ENCODE assay signal across 9 cellular contexts in the genomic region with DNA sequence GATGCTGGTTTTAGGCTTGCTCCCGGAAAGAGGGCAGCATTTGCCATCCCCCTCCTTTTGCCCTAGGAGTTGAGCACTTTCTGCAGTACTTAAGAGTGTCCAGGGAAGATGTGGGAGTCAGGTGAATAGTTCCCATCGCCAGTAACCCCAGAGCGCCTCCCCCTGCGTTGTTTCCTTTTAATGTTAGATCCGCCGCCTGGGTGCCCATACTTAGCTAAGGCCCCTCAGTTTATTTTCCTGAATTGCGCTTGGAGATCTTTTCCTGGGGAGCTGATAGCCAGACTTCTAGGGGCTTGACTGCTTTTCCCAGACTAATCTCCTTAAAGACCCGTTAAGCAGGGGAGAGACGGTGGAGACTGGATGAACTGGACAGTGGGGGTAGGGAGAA. TPM values are rescaled to one million over a fixed set of nuclear protein-coding genes. Genes with fewer than 3 reads are reported as not detected.
DNase-seq lines count a peak whose midpoint lies in the region; TF ChIP-seq lines count a peak whose summit lies in the region.
"Had no signal": no experiment of that assay in that cellular context is flagged by ENCODE, and none has a peak within 500 bp of the region (broad histone marks: within the 10 kb centered on the region; RNA-seq: fewer than 3 reads in every experiment).

No MANE protein-coding gene starts in this region.

- H3K4me1 Mint-ChIP-seq in activated naive CD4-positive, alpha-beta T cell treated with anti-CD3 and anti-CD28 coated beads, Interleukin-2, amount 50 U/mL, for 24 hours = no peaks in the 10 kb centered on the region
- H3K4me1 Mint-ChIP-seq in activated naive CD4-positive, alpha-beta T cell treated with anti-CD3 and anti-CD28 coated beads, Interleukin-2, amount 10 ng/mL, durations not matched to agents 7 days and 5 days = no peaks in the 10 kb centered on the region

- H3K9me3 Mint-ChIP-seq in activated naive CD4-positive, alpha-beta T cell treated with anti-CD3 and anti-CD28 coated beads, Interleukin-2, amount 50 U/mL, for 24 hours = peaks cover 4% of the 10 kb centered on the region
- H3K9me3 Mint-ChIP-seq in activated naive CD4-positive, alpha-beta T cell treated with anti-CD3 and anti-CD28 coated beads, Interleukin-2, amount 10 ng/mL, durations not matched to agents 7 days and 5 days = no peaks in the 10 kb centered on the region

- DNase-seq in activated naive CD4-positive, alpha-beta T cell treated with anti-CD3 and anti-CD28 coated beads, Interleukin-2, amount 10 ng/mL, durations not matched to agents 7 days and 5 days = no peak
- peak in 2 of 10 donors; percentile 21 to 39 for DNase-seq in dorsolateral prefrontal cortex
- no peak for DNase-seq in mucosa of gallbladder (ENCODE audit: low spot score)
- DNase-seq in Kasumi-1 (lab: John Stamatoyannopoulos, UW) = no peak
- no peak for DNase-seq in activated CD4-positive, alpha-beta T cell treated with anti-CD3 and anti-CD28 coated beads, Interleukin-2, amount 50 U/mL, for 48 hours

- no peaks in the 10 kb centered on the region for H3K27me3 ChIP-seq in dorsolateral prefrontal cortex
- no peaks in the 10 kb centered on the region for H3K27me3 ChIP-seq in mucosa of rectum (ENCODE audit: control insufficient read depth in 2 of 2, insufficient read depth in 2 of 2, low read length in 2 of 2)

- intact Hi-C loops in dorsolateral prefrontal cortex (cut with DNase I) = loop anchor here (2.0 to 5.0 kb wide), 3 partner anchors 39 to 75 kb away; a partner anchor contains a TSS

- CTCF ChIA-PET in activated naive CD4-positive, alpha-beta T cell treated with anti-CD3 and anti-CD28 coated beads, Interleukin-2, amount 10 ng/mL, durations not matched to agents 7 days and 5 days (lab: Charles Lee) = no interaction called here

- H3K27ac ChIP-seq in dorsolateral prefrontal cortex (peak overlapping the region; percentile 46 to 97 (median 91)), mucosa of rectum (ENCODE audit: low read depth in 2 of 2, low read length in 2 of 2) (no peak overlapping the region), urinary bladder (ENCODE audit: low read depth) (no peak overlapping the region)

- H3K36me3 ChIP-seq in mucosa of rectum (ENCODE audit: control insufficient read depth in 2 of 2, insufficient read depth in 2 of 2, low read length in 2 of 2) (no peaks in the 10 kb centered on the region), urinary bladder (ENCODE audit: insufficient read depth) (no peaks in the 10 kb centered on the region)

- 2% methylated on average over 9 of the region's 9 CpGs for WGBS in urinary bladder

- H3K4me3 ChIP-seq in dorsolateral prefrontal cortex (peak overlapping the region; percentile 57 to 90 (median 76)), mucosa of rectum (ENCODE audit: low read length in 2 of 2) (peak overlapping the region; percentile 55 to 60), urinary bladder (ENCODE audit: low read depth, low read length) (peak overlapping the region; percentile 53)

- H3K4me1 ChIP-seq in mucosa of rectum (ENCODE audit: control insufficient read depth in 2 of 2, insufficient read depth in 2 of 2, low read length in 2 of 2) (no peaks in the 10 kb centered on the region), urinary bladder (ENCODE audit: insufficient read depth) (no peaks in the 10 kb centered on the region)

- peak overlapping the region; percentile 58 for H3K4me3 Mint-ChIP-seq in activated naive CD4-positive, alpha-beta T cell treated with anti-CD3 and anti-CD28 coated beads, Interleukin-2, amount 50 U/mL, for 24 hours
- no peak overlapping the region for H3K4me3 Mint-ChIP-seq in activated naive CD4-positive, alpha-beta T cell treated with anti-CD3 and anti-CD28 coated beads, Interleukin-2, amount 10 ng/mL, durations not matched to agents 7 days and 5 days

- H3K9ac ChIP-seq in mucosa of rectum (ENCODE audit: low read depth in 1 of 2, low read length in 2 of 2) = no peak overlapping the region

- H3K27me3 Mint-ChIP-seq in activated naive CD4-positive, alpha-beta T cell treated with anti-CD3 and anti-CD28 coated beads, Interleukin-2, amount 50 U/mL, for 24 hours = peaks cover 45% of the 10 kb centered on the region
- peaks cover 37% of the 10 kb centered on the region for H3K27me3 Mint-ChIP-seq in activated naive CD4-positive, alpha-beta T cell treated with anti-CD3 and anti-CD28 coated beads, Interleukin-2, amount 10 ng/mL, durations not matched to agents 7 days and 5 days

- no peaks in the 10 kb centered on the region for H3K9me3 ChIP-seq in mucosa of rectum (ENCODE audit: control insufficient read depth in 2 of 2, low read length in 2 of 2)

- no peaks in the 10 kb centered on the region for H3K36me3 Mint-ChIP-seq in activated naive CD4-positive, alpha-beta T cell treated with anti-CD3 and anti-CD28 coated beads, Interleukin-2, amount 50 U/mL, for 24 hours
- H3K36me3 Mint-ChIP-seq in activated naive CD4-positive, alpha-beta T cell treated with anti-CD3 and anti-CD28 coated beads, Interleukin-2, amount 10 ng/mL, durations not matched to agents 7 days and 5 days = no peaks in the 10 kb centered on the region

- H3K27ac Mint-ChIP-seq in activated naive CD4-positive, alpha-beta T cell treated with anti-CD3 and anti-CD28 coated beads, Interleukin-2, amount 50 U/mL, for 24 hours = no peak overlapping the region
- no peak overlapping the region for H3K27ac Mint-ChIP-seq in activated naive CD4-positive, alpha-beta T cell treated with anti-CD3 and anti-CD28 coated beads, Interleukin-2, amount 10 ng/mL, durations not matched to agents 7 days and 5 days

- TF ChIP-seq CTCF in dorsolateral prefrontal cortex (IDR thresholded peaks at IDR 0.05 in 54 of 56, conservative IDR thresholded peaks at IDR 0.05 in 2 of 56; ENCODE audit: low read depth in 1 of 56, partially characterized antibody in 56 of 56) = peak in 2 of 56 donors; percentile 15 to 17

RNA-seq across cellular contexts. Expression of a gene that starts 0.4 kb away (rescaled TPM):
- total RNA-seq in dorsolateral prefrontal cortex = 10 to 100 TPM; 11.9 to 40.6 (median 25.2) TPM
- total RNA-seq in urinary bladder = 3.0 TPM
- 0.67 TPM for polyA plus RNA-seq in urinary bladder
- total RNA-seq in mucosa of gallbladder = 33.4 TPM

RNA-seq across cellular contexts. Expression of a gene that starts 39.8 kb away (rescaled TPM):
- total RNA-seq in dorsolateral prefrontal cortex = 10 to 100 TPM in 1 of 120 experiments, 1 to 10 TPM in 119; 3.1 to 10.3 (median 6.1) TPM
- 1.5 TPM for total RNA-seq in urinary bladder
- 0.13 TPM for polyA plus RNA-seq in urinary bladder
- total RNA-seq in mucosa of gallbladder = 12.2 TPM
- total RNA-seq: LHCN-M2 had no signal

Comparison
In these comparisons a context has a peak if more than half of its experiments do, and no peak if none do; other contexts are left out.
1. H3K27ac ChIP-seq: peak in dorsolateral prefrontal cortex (59 of 59); none in mucosa of rectum (0 of 2) and urinary bladder (single experiment).
2. Peak in every context shown above with its lines, with median percentiles within 50 percentile points of each other: H3K4me3 ChIP-seq.